Comparison of ENCODE assay signal across 7 cellular contexts in genomic region chr16:13866073-13866472, GRCh38. TPM values are rescaled to one million over a fixed set of nuclear protein-coding genes. Genes with fewer than 3 reads are reported as not detected.
A peak's percentile ranks its signal among the peaks of the same experiment; 100 is the strongest.
DNase-seq lines count a peak whose midpoint lies in the region; ATAC-seq and TF ChIP-seq lines count a peak whose summit lies in the region.

No MANE protein-coding gene starts in this region.

- H3K36me3 ChIP-seq in GM06990 (ENCODE audit: control insufficient read depth, insufficient read depth, low read length) (no peaks in the 10 kb centered on the region), hepatocyte (replicated peaks; ENCODE audit: insufficient read depth, low read depth) (no peaks in the 10 kb centered on the region)

- H3K79me2 ChIP-seq in hepatocyte, result no peaks in the 10 kb centered on the region

- no peak overlapping the region for H3K4me2 ChIP-seq in hepatocyte

- no peaks in the 10 kb centered on the region for H3K9me3 ChIP-seq in hepatocyte (ENCODE audit: low read depth)

- H3K4me3 ChIP-seq in GM06990 (replicated peaks; ENCODE audit: low read depth, low read length), result no peak overlapping the region
- no peak overlapping the region for H3K4me3 ChIP-seq in hepatocyte

- no peak overlapping the region for H2AFZ ChIP-seq in hepatocyte

- DNase-seq in GM06990 (ENCODE audit: extremely low read depth, insufficient read length), result peak; percentile 9
- DNase-seq in HPDE6-E6E7 (ENCODE audit: extremely low spot score), result peak; percentile 62
- peak; percentile 74 for DNase-seq in RPMI8226
- DNase-seq in amniotic epithelial cell (ENCODE audit: low read depth), result peak; percentile 77
- peak; percentile 90 for DNase-seq in hepatocyte (ENCODE audit: low spot score)
- peak; percentile 2 to 49 for DNase-seq in stimulated activated CD4-positive, alpha-beta T cell treated with anti-CD3 and anti-CD28 coated beads, Interleukin-12 subunit alpha, Interleukin-12 subunit beta, amount 100 ng/mL, for 24 hours (ENCODE audit: low read depth in 2 of 2)

- H3K4me1 ChIP-seq in hepatocyte (ENCODE audit: insufficient read depth), result no peaks in the 10 kb centered on the region

- no peaks in the 10 kb centered on the region for H3K27me3 ChIP-seq in GM06990 (replicated peaks; ENCODE audit: control insufficient read depth, insufficient read depth, low read length)
- H3K27me3 ChIP-seq in hepatocyte, result no peaks in the 10 kb centered on the region

- H3K27ac ChIP-seq in hepatocyte, result no peak overlapping the region

- TF ChIP-seq CTCF in GM06990 (IDR thresholded peaks at IDR 0.05; ENCODE audit: insufficient read depth, low read length, poor library complexity, severe bottlenecking) (peak; percentile 92), hepatocyte (IDR thresholded peaks at IDR 0.05; ENCODE audit: poor library complexity) (peak; percentile 66)

- no peaks in the 10 kb centered on the region for H3K9me2 ChIP-seq in hepatocyte (replicated peaks; ENCODE audit: insufficient read depth)

- no peak for ATAC-seq in HG03045 (IDR thresholded peaks at IDR 0.05; ENCODE audit: unreplicated experiment)

- no peaks in the 10 kb centered on the region for H4K20me1 ChIP-seq in hepatocyte (ENCODE audit: insufficient read depth, poor library complexity, severe bottlenecking)

- WGBS in hepatocyte (ENCODE audit: low lambda C conversion rate, missing lambda C conversion rate), result 21% methylated on average over 8 of the region's 8 CpGs

RNA-seq across cellular contexts. Expression of gene ERCC4, which starts 53.9 kb away (rescaled TPM):
- total RNA-seq in hepatocyte, result 10.4 and 14.5 TPM in 2 replicates
- polyA plus RNA-seq in hepatocyte, result 11.3 and 19.3 TPM in 2 replicates

Comparison
In these comparisons a context has a peak if more than half of its experiments do, and no peak if none do; other contexts are left out.
1. DNase-seq: peak in every context shown above with its lines; median percentile 90 in hepatocyte; 77 in amniotic epithelial cell; 74 in RPMI8226; 62 in HPDE6-E6E7; 26 in stimulated activated CD4-positive, alpha-beta T cell treated with anti-CD3 and anti-CD28 coated beads, Interleukin-12 subunit alpha, Interleukin-12 subunit beta, amount 100 ng/mL, for 24 hours; 9 in GM06990.